In genomic region chr3:139287557-139287956, GRCh38 we compare ENCODE assay signal across 2 cellular contexts.
TF ChIP-seq lines count a peak whose summit lies in the region.

No MANE protein-coding gene starts in this region.

TF ChIP-seq in IMR-90, 13 proteins besides CTCF, POLR2A, EP300 and RAD21:
- TF ChIP-seq RCOR1 (IDR thresholded peaks at IDR 0.05; ENCODE audit: insufficient replicate concordance, low read length), result no peak
- no peak for TF ChIP-seq CHD1 (IDR thresholded peaks at IDR 0.05; ENCODE audit: low read depth, low read length)

TF ChIP-seq in K562, 482 proteins besides CTCF, POLR2A, EP300 and RAD21:
- TF ChIP-seq HDAC8 (tag; IDR thresholded peaks at IDR 0.05), result no peak
- TF ChIP-seq SIN3B (IDR thresholded peaks at IDR 0.05; ENCODE audit: low read depth), result no peak
- TF ChIP-seq RBM25 (IDR thresholded peaks at IDR 0.05; ENCODE audit: low read depth, low read length, severe bottlenecking), result peak; percentile 91
- no peak for TF ChIP-seq NBN (IDR thresholded peaks at IDR 0.05; ENCODE audit: low read depth)
- TF ChIP-seq KDM1A (IDR thresholded peaks at IDR 0.05), result peak; percentile 53 to 67
- TF ChIP-seq MTA1 (IDR thresholded peaks at IDR 0.05; ENCODE audit: borderline replicate concordance), result no peak
- TF ChIP-seq SMAD1 (IDR thresholded peaks at IDR 0.05; ENCODE audit: low read depth, low read length, partially characterized antibody), result no peak
- peak; percentile 14; the same call in 1 of the 2 replicates for TF ChIP-seq HDAC2 (IDR thresholded peaks at IDR 0.05)
- TF ChIP-seq ZNF518B (CRISPR knock-in tag; IDR thresholded peaks at IDR 0.05), result no peak
- no peak for TF ChIP-seq ELF2 (CRISPR knock-in tag; IDR thresholded peaks at IDR 0.05)
- no peak for TF ChIP-seq IRF9 (tag; IDR thresholded peaks at IDR 0.05)
- peak; percentile 85 for TF ChIP-seq BCOR (IDR thresholded peaks at IDR 0.05)
- no peak for TF ChIP-seq ZBED1 (IDR thresholded peaks at IDR 0.05)
- TF ChIP-seq ETS1 (conservative IDR thresholded peaks at IDR 0.05; ENCODE audit: control insufficient read depth, low read depth, low read length), result no peak
- 0 out of 4 replicates have a peak, but pooled peaks of 1 of the 2 experiments have one; percentile 31 for TF ChIP-seq RCOR1 (IDR thresholded peaks at IDR 0.05; ENCODE audit: borderline replicate concordance in 1 of 2, low read depth in 2 of 2, low read length in 2 of 2)
- no peak for TF ChIP-seq MNT (conservative IDR thresholded peaks at IDR 0.05)
- no peak for TF ChIP-seq HSF4 (CRISPR knock-in tag; IDR thresholded peaks at IDR 0.05; ENCODE audit: borderline replicate concordance)
- TF ChIP-seq FOXK1 (CRISPR knock-in tag; IDR thresholded peaks at IDR 0.05; ENCODE audit: borderline replicate concordance), result 0 out of 2 replicates have a peak, but pooled peaks have one; percentile 0
- 0 out of 2 replicates have a peak, but pooled peaks have one; percentile 40 for TF ChIP-seq ADNP (tag; IDR thresholded peaks at IDR 0.05)
